ENCODE assay signal across 1 cellular context in genomic region chr1:27618341-27619067, GRCh38.
TF ChIP-seq lines count a peak whose summit lies in the region.

No MANE protein-coding gene starts in this region.

TF ChIP-seq in K562, 482 proteins besides CTCF, POLR2A, EP300 and RAD21:
- no peak for TF ChIP-seq ZNF444 (CRISPR knock-in tag; IDR thresholded peaks at IDR 0.05)
- no peak for TF ChIP-seq ZNF695 (CRISPR knock-in tag; IDR thresholded peaks at IDR 0.05)
- no peak for TF ChIP-seq ZNF280A (IDR thresholded peaks at IDR 0.05; ENCODE audit: low read depth, partially characterized antibody)
- no peak for TF ChIP-seq HDAC1 (IDR thresholded peaks at IDR 0.05)
- no peak; the same call in 1 of the 2 replicates for TF ChIP-seq NR2C1 (IDR thresholded peaks at IDR 0.05)
- TF ChIP-seq NR2C1 (tag; IDR thresholded peaks at IDR 0.05) = peak; percentile 22; the same call in 1 of the 2 replicates
- TF ChIP-seq RHOXF2B (CRISPR knock-in tag; conservative IDR thresholded peaks at IDR 0.05) = no peak
